ENCODE assay signal across 18 cellular contexts in genomic region chr2:237601453-237602116, GRCh38. TPM values are rescaled to one million over a fixed set of nuclear protein-coding genes. Genes with fewer than 3 reads are reported as not detected.
DNase-seq lines count a peak whose midpoint lies in the region; ATAC-seq and TF ChIP-seq lines count a peak whose summit lies in the region.
"Had no signal": no experiment of that assay in that cellular context is flagged by ENCODE, and none has a peak within 500 bp of the region (broad histone marks: within the 10 kb centered on the region; RNA-seq: fewer than 3 reads in every experiment).

No MANE protein-coding gene starts in this region.

- H2BK12ac ChIP-seq in trophoblast cell (ENCODE audit: low read length) = no peak overlapping the region

- H2BK5ac ChIP-seq in trophoblast cell (ENCODE audit: low read depth, low read length, poor library complexity) = no peak overlapping the region

- CTCF ChIA-PET in Caco-2 (lab: Charles Lee) = interaction anchor here (0.6 to 1.2 kb wide), 8 partner anchors 10 to 143 kb away, joined by 3 to 7 read pairs (median 4); no protein-coding TSS in a partner anchor
- CTCF ChIA-PET in Panc1 (lab: Charles Lee) = interaction anchor here (0.6 to 1.0 kb wide), 3 partner anchors 9 to 21 kb away, joined by 3 to 4 read pairs (median 3); no protein-coding TSS in a partner anchor

- no peak for ATAC-seq in Panc1
- ATAC-seq in gastroesophageal sphincter = no peak
- no peak for ATAC-seq in GM21825 (IDR thresholded peaks at IDR 0.05; ENCODE audit: unreplicated experiment)
- no peak for ATAC-seq in HG02610 (IDR thresholded peaks at IDR 0.05; ENCODE audit: unreplicated experiment)
- ATAC-seq: activated CD4-positive, CD25-positive, alpha-beta regulatory T cell treated with anti-CD3 and anti-CD28 coated beads, Interleukin-2, amount 50 U/mL, for 24 hours had no signal

- H3K9me3 ChIP-seq in Caco-2 (no peaks in the 10 kb centered on the region), Panc1 (ENCODE audit: control insufficient read depth, insufficient read depth, low read depth, low read length) (no peaks in the 10 kb centered on the region), gastroesophageal sphincter (no peaks in the 10 kb centered on the region), trophoblast cell (ENCODE audit: insufficient read depth, low read depth, low read length) (peaks cover 2% of the 10 kb centered on the region), prostate gland (no peaks in the 10 kb centered on the region)

- no peak overlapping the region for H2BK120ac ChIP-seq in trophoblast cell (ENCODE audit: insufficient read depth, low read length, poor library complexity)

- intact Hi-C loops in Caco-2 (cut with micrococcal nuclease; ENCODE audit: unreplicated experiment) = no loop called here
- intact Hi-C loops in Panc1 (cut with micrococcal nuclease; ENCODE audit: unreplicated experiment) = no loop called here
- intact Hi-C loops in prostate gland (cut with DNase I) = loop anchor here (5.0 kb wide), 1 partner anchor 141 kb away; no protein-coding TSS in a partner anchor

- no peak overlapping the region for H2AK5ac ChIP-seq in trophoblast cell (ENCODE audit: low read length)

- H3K36me3 Mint-ChIP-seq in Caco-2 (ENCODE audit: insufficient read depth, unreplicated experiment) = no peaks in the 10 kb centered on the region

- no peaks in the 10 kb centered on the region for H3K36me3 ChIP-seq in Caco-2 (ENCODE audit: control insufficient read depth, insufficient read depth, low read length)
- no peaks in the 10 kb centered on the region for H3K36me3 ChIP-seq in Panc1 (ENCODE audit: control insufficient read depth, insufficient read depth, low read length)
- H3K36me3 ChIP-seq in gastroesophageal sphincter = no peaks in the 10 kb centered on the region
- H3K36me3 ChIP-seq in trophoblast cell (ENCODE audit: control insufficient read depth in 1 of 2, insufficient read depth in 2 of 2, low read length in 2 of 2) = no peaks in the 10 kb centered on the region
- H3K36me3 ChIP-seq in prostate gland = no peaks in the 10 kb centered on the region

- H4K91ac ChIP-seq in trophoblast cell (ENCODE audit: low read depth, low read length) = peak overlapping the region; percentile 23

- H3K4me3 Mint-ChIP-seq in Caco-2 (ENCODE audit: unreplicated experiment) = no peak overlapping the region

- BruUV-seq in Caco-2 (replicated peaks; lab: Mats Ljungman, UMichigan) = no TSS peak
- BruUV-seq in Panc1 (replicated peaks; lab: Mats Ljungman, UMichigan) = no TSS peak

- H3K14ac ChIP-seq in trophoblast cell (ENCODE audit: low read length) = no peak overlapping the region

- H3K4me3 ChIP-seq in Caco-2 (ENCODE audit: low read depth, low read length) (no peak overlapping the region), Panc1 (ENCODE audit: low read depth in 2 of 2, low read length in 2 of 2) (no peak overlapping the region), gastroesophageal sphincter (no peak overlapping the region), trophoblast cell (ENCODE audit: low read depth, low read length) (no peak overlapping the region), prostate gland (no peak overlapping the region)

- 84 to 100% methylated on average over 2 to 6 of the region's 14 CpGs for WGBS in gastroesophageal sphincter (ENCODE audit: low coverage in 1 of 2), 2 donors
- no CpG with 5 or more reads among the region's 14 CpGs for WGBS in trophoblast cell (ENCODE audit: extremely low coverage, insufficient coverage, insufficient read length)
- WGBS in prostate gland = 93% methylated on average over 14 of the region's 14 CpGs

- H3K4me1 ChIP-seq in Caco-2 = peaks cover 44% of the 10 kb centered on the region
- peaks cover 7% of the 10 kb centered on the region for H3K4me1 ChIP-seq in Panc1 (ENCODE audit: control insufficient read depth, insufficient read depth, low read length)
- peaks cover 0 to 62% (median 8%) of the 10 kb centered on the region in 3 donors for H3K4me1 ChIP-seq in gastroesophageal sphincter
- H3K4me1 ChIP-seq in trophoblast cell (ENCODE audit: control insufficient read depth in 1 of 2, insufficient read depth in 2 of 2, low read length in 2 of 2) = peaks cover 17 to 22% of the 10 kb centered on the region in 2 experiments
- H3K4me1 ChIP-seq in prostate gland (replicated peaks) = no peaks in the 10 kb centered on the region

- no peak overlapping the region for H4K8ac ChIP-seq in trophoblast cell (ENCODE audit: low read depth, low read length)

- POLR2A ChIA-PET in Caco-2 (lab: Charles Lee) (interaction anchor here (0.8 to 1.0 kb wide), 2 partner anchors 11 to 114 kb away, joined by 4 read pairs; partner anchors contain the start of gene RAB17), Panc1 (lab: Charles Lee) (no interaction called here)

- H3K9me3 Mint-ChIP-seq in Caco-2 (ENCODE audit: unreplicated experiment) = no peaks in the 10 kb centered on the region

- H4K12ac ChIP-seq in trophoblast cell (ENCODE audit: low read depth, low read length) = no peak overlapping the region

- H3K4me1 Mint-ChIP-seq in Caco-2 (ENCODE audit: low read depth, unreplicated experiment) = peaks cover 28% of the 10 kb centered on the region

- no peak overlapping the region for H3K4ac ChIP-seq in trophoblast cell (ENCODE audit: low read depth, low read length)

- H3K27me3 ChIP-seq in Caco-2 (replicated peaks; ENCODE audit: control insufficient read depth, insufficient read depth, low read length) (no peaks in the 10 kb centered on the region), Panc1 (ENCODE audit: control insufficient read depth, insufficient read depth, low read length) (no peaks in the 10 kb centered on the region), gastroesophageal sphincter (no peaks in the 10 kb centered on the region), trophoblast cell (ENCODE audit: insufficient read depth, low read length) (no peaks in the 10 kb centered on the region), prostate gland (replicated peaks; ENCODE audit: insufficient read depth) (no peaks in the 10 kb centered on the region)

- TF ChIP-seq EP300 in gastroesophageal sphincter (IDR thresholded peaks at IDR 0.05) = no peak

- TF ChIP-seq POLR2A in gastroesophageal sphincter (IDR thresholded peaks at IDR 0.05) (no peak), prostate gland (IDR thresholded peaks at IDR 0.05) (no peak)

- H3K18ac ChIP-seq in trophoblast cell (ENCODE audit: low read length) = no peak overlapping the region

- H3K27me3 Mint-ChIP-seq in Caco-2 (ENCODE audit: insufficient read depth, unreplicated experiment) = no peaks in the 10 kb centered on the region

- no peak overlapping the region for H3K23ac ChIP-seq in trophoblast cell (ENCODE audit: low read length)

- TF ChIP-seq CTCF in Caco-2 (IDR thresholded peaks at IDR 0.05; ENCODE audit: insufficient read depth in 1 of 2, low read depth in 1 of 2, low read length in 1 of 2, severe bottlenecking in 1 of 2, unreplicated experiment in 1 of 2) = peak in 1 of 2 experiments; percentile 9
- no peak for TF ChIP-seq CTCF in Panc1 (IDR thresholded peaks at IDR 0.05)
- no peak for TF ChIP-seq CTCF in gastroesophageal sphincter (IDR thresholded peaks at IDR 0.05)
- no peak for TF ChIP-seq CTCF in prostate gland (IDR thresholded peaks at IDR 0.05)

- H3K9ac ChIP-seq in trophoblast cell (ENCODE audit: low read length) = no peak overlapping the region

- no peak overlapping the region for H3K4me2 ChIP-seq in trophoblast cell (ENCODE audit: low read length)

- DNase-seq in Caco-2 = peak; percentile 59 to 81
- no peak for DNase-seq in Panc1 (ENCODE audit: low read depth, low spot score)
- no peak for DNase-seq in trophoblast cell
- DNase-seq in prostate gland (ENCODE audit: low spot score) = no peak
- DNase-seq in KBM-7 = no peak
- DNase-seq: foreskin fibroblast; NCI-H1417; NCI-H446 treated with DMSO at 0.1 percent for 48 hours; stimulated activated CD4-positive, alpha-beta T cell treated with anti-CD3 and anti-CD28 coated beads, Interleukin-2, amount 100 ng/mL, for 48 hours had no signal

- in situ Hi-C loops in Panc1 (cut with HindIII; ENCODE audit: low pct_unique_long_range_greater_than_20kb, low sequenced_read_pairs) = no loop called here
- in situ Hi-C loops in KBM-7 (cut with MboI; ENCODE audit: low pct_unique_long_range_greater_than_20kb, low sequenced_read_pairs) = no loop called here

- peak overlapping the region; percentile 85 for H3K27ac Mint-ChIP-seq in Caco-2 (ENCODE audit: unreplicated experiment)

- no peaks in the 10 kb centered on the region for H3K79me2 ChIP-seq in trophoblast cell (ENCODE audit: control insufficient read depth, insufficient read depth, low read length, poor library complexity)

- H3K27ac ChIP-seq in Panc1 (ENCODE audit: low read length) (peak overlapping the region; percentile 48), gastroesophageal sphincter (peak overlapping the region in 3 of 4 donors; percentile 86 to 88 (median 87)), trophoblast cell (ENCODE audit: low read depth, low read length) (no peak overlapping the region), prostate gland (no peak overlapping the region)

- H3K79me1 ChIP-seq in trophoblast cell (ENCODE audit: low read length) = peaks cover 2% of the 10 kb centered on the region

- H2AFZ ChIP-seq in trophoblast cell (ENCODE audit: insufficient read depth, low read length, poor library complexity) = no peak overlapping the region

RNA-seq across cellular contexts. Expression of gene RAB17, which starts 11.1 kb away (rescaled TPM):
- total RNA-seq in Caco-2 (2022) (60.9 and 61.5 TPM in 2 replicates), Panc1 (2021; ENCODE audit: unreplicated experiment) (23.6 TPM), gastroesophageal sphincter (1 to 10 TPM in 3 of 4 donors, under 1 TPM in 1; 0.81 to 6.7 (median 3.2) TPM), prostate gland (10 to 100 TPM; 12.6 to 13.6 TPM)
- 8.5 TPM for polyA plus RNA-seq in Panc1 (2012; ENCODE audit: insufficient read length)
- polyA plus RNA-seq in trophoblast cell (2013) = 15.7 and 16.1 TPM in 2 replicates
- total RNA-seq: G401 had no signal

RNA-seq across cellular contexts. Expression of gene LRRFIP1, which starts 25.8 kb away (rescaled TPM):
- total RNA-seq in Caco-2 (2022) = 37.1 and 40.8 TPM in 2 replicates
- total RNA-seq in Panc1 (2021; ENCODE audit: unreplicated experiment) = 121 TPM
- polyA plus RNA-seq in Panc1 (2012; ENCODE audit: insufficient read length) = 61.9 TPM
- total RNA-seq in gastroesophageal sphincter = 100 to 1,000 TPM; 164 to 225 (median 179) TPM
- 51.0 and 58.1 TPM in 2 replicates for polyA plus RNA-seq in trophoblast cell (2013)
- total RNA-seq in prostate gland = 10 to 100 TPM; 66.1 to 73.1 TPM

RNA-seq across cellular contexts. Expression of gene PRLH, which starts 35.2 kb away (rescaled TPM):
- total RNA-seq in Caco-2 (2022) = not detected in 2 replicates
- not detected for total RNA-seq in Panc1 (2021; ENCODE audit: unreplicated experiment)
- not detected for polyA plus RNA-seq in Panc1 (2012; ENCODE audit: insufficient read length)
- total RNA-seq in gastroesophageal sphincter = not detected
- not detected in 2 replicates for polyA plus RNA-seq in trophoblast cell (2013)
- total RNA-seq in prostate gland = not detected
- total RNA-seq: dermis microvascular lymphatic vessel endothelial cell, G401, mucosa of gallbladder had no signal
- polyA plus RNA-seq: BJ, keratinocyte had no signal

Comparison
In these comparisons a context has a peak if more than half of its experiments do, and no peak if none do; other contexts are left out.
1. DNase-seq: peak in Caco-2 (2 of 2); none in Panc1 (single experiment), trophoblast cell (0 of 2), prostate gland (single experiment) and KBM-7 (single experiment).
2. H3K27ac ChIP-seq: peak in Panc1 (single experiment) and gastroesophageal sphincter (3 of 4); none in trophoblast cell (single experiment) and prostate gland (0 of 2).